ENCODE assay signal across 4 cellular contexts in genomic region chr6:149558029-149558428, GRCh38.
"Had no signal": no experiment of that assay in that cellular context is flagged by ENCODE, and none has a peak within 500 bp of the region (broad histone marks: within the 10 kb centered on the region; RNA-seq: fewer than 3 reads in every experiment).

No MANE protein-coding gene starts in this region.

- H3K4me3 ChIP-seq: K562 had no signal

- ATAC-seq: HepG2, K562 had no signal

- H3K27ac ChIP-seq: HL-60, KMS-11 had no signal
